In genomic region chr7:106345421-106346166, GRCh38 we compare ENCODE assay signal across 8 cellular contexts.
DNase-seq lines count a peak whose midpoint lies in the region; ATAC-seq lines count a peak whose summit lies in the region.

No MANE protein-coding gene starts in this region.

- H3K9me3 Mint-ChIP-seq in activated T-helper 17 cell treated with anti-CD3 and anti-CD28 coated beads, Interleukin-2, amount 50 U/mL, for 72 hours = peaks cover 30% of the 10 kb centered on the region

- no peak overlapping the region for H2AK5ac ChIP-seq in mesenchymal stem cell (ENCODE audit: low read length, severe bottlenecking)

- H3K9me3 ChIP-seq in mesenchymal stem cell (ENCODE audit: control insufficient read depth, low read length) (peaks cover 50% of the 10 kb centered on the region), HAP-1 (no peaks in the 10 kb centered on the region)

- 100% methylated on average over 1 of the region's 2 CpGs for WGBS in mesenchymal stem cell

- H3K27me3 Mint-ChIP-seq in activated T-helper 17 cell treated with anti-CD3 and anti-CD28 coated beads, Interleukin-2, amount 50 U/mL, for 72 hours = no peaks in the 10 kb centered on the region

- no peaks in the 10 kb centered on the region for H3K36me3 ChIP-seq in mesenchymal stem cell (ENCODE audit: control insufficient read depth in 1 of 2, insufficient read depth in 2 of 2, low read depth in 1 of 2, low read length in 2 of 2)
- H3K36me3 ChIP-seq in HAP-1 (replicated peaks) = no peaks in the 10 kb centered on the region

- no peak overlapping the region for H3K23ac ChIP-seq in mesenchymal stem cell (ENCODE audit: low read length in 2 of 2)

- H3K4me3 ChIP-seq in mesenchymal stem cell (ENCODE audit: insufficient read depth in 1 of 2, low read depth in 1 of 2, low read length in 2 of 2) (no peak overlapping the region), HAP-1 (no peak overlapping the region)

- no peak overlapping the region for H2AFZ ChIP-seq in mesenchymal stem cell (ENCODE audit: low read depth, low read length)

- no peak overlapping the region for H4K91ac ChIP-seq in mesenchymal stem cell (ENCODE audit: low read length)

- H3K27ac Mint-ChIP-seq in activated T-helper 17 cell treated with anti-CD3 and anti-CD28 coated beads, Interleukin-2, amount 50 U/mL, for 72 hours = peak overlapping the region; percentile 100

- peaks cover 21% of the 10 kb centered on the region for H3K36me3 Mint-ChIP-seq in activated T-helper 17 cell treated with anti-CD3 and anti-CD28 coated beads, Interleukin-2, amount 50 U/mL, for 72 hours (ENCODE audit: low read depth)

- H3K4me3 Mint-ChIP-seq in activated T-helper 17 cell treated with anti-CD3 and anti-CD28 coated beads, Interleukin-2, amount 50 U/mL, for 72 hours = peak overlapping the region; percentile 81

- H3K14ac ChIP-seq in mesenchymal stem cell (ENCODE audit: low read length in 2 of 2) = no peak overlapping the region

- no peak overlapping the region for H4K8ac ChIP-seq in mesenchymal stem cell (ENCODE audit: low read length)

- H3K18ac ChIP-seq in mesenchymal stem cell (ENCODE audit: low read depth in 1 of 2, low read length in 2 of 2) = no peak overlapping the region

- peak; percentile 79 for ATAC-seq in activated T-helper 17 cell treated with anti-CD3 and anti-CD28 coated beads, Interleukin-2, amount 50 U/mL, for 72 hours (replicated peaks)

- no peak overlapping the region for H3K4me2 ChIP-seq in mesenchymal stem cell (ENCODE audit: low read length, poor library complexity, severe bottlenecking)

- H2BK5ac ChIP-seq in mesenchymal stem cell (ENCODE audit: low read depth, low read length, poor library complexity, severe bottlenecking) = no peak overlapping the region

- H2BK15ac ChIP-seq in mesenchymal stem cell (ENCODE audit: low read depth, poor library complexity, severe bottlenecking) = no peak overlapping the region

- H3K4ac ChIP-seq in mesenchymal stem cell (ENCODE audit: low read depth in 1 of 2, low read length in 2 of 2) = peak overlapping the region in 1 of 2 experiments; percentile 33

- no peak overlapping the region for H2BK120ac ChIP-seq in mesenchymal stem cell (ENCODE audit: low read depth, low read length)

- in situ Hi-C loops in KBM-7 (cut with MboI; ENCODE audit: low pct_unique_long_range_greater_than_20kb, low sequenced_read_pairs) (no loop called here), HAP-1 (cut with MboI; ENCODE audit: low sequenced_read_pairs) (no loop called here)

- H3K4me1 ChIP-seq in mesenchymal stem cell (ENCODE audit: control insufficient read depth, insufficient read depth, low read depth, low read length) = peaks cover 1% of the 10 kb centered on the region
- no peaks in the 10 kb centered on the region for H3K4me1 ChIP-seq in HAP-1

- H3K27me3 ChIP-seq in mesenchymal stem cell (ENCODE audit: control insufficient read depth in 1 of 2, insufficient read depth in 1 of 2, low read length in 2 of 2) (no peaks in the 10 kb centered on the region), HAP-1 (ENCODE audit: low read depth) (peaks cover 3% of the 10 kb centered on the region; the same call in 1 of the 2 replicates)

- H2BK12ac ChIP-seq in mesenchymal stem cell (ENCODE audit: low read length in 2 of 2) = no peak overlapping the region

- H3K4me1 Mint-ChIP-seq in activated T-helper 17 cell treated with anti-CD3 and anti-CD28 coated beads, Interleukin-2, amount 50 U/mL, for 72 hours = peaks cover 47% of the 10 kb centered on the region

- H3K79me1 ChIP-seq in mesenchymal stem cell (replicated peaks; ENCODE audit: low read length, poor library complexity, severe bottlenecking) = no peaks in the 10 kb centered on the region

- DNase-seq in CD1c-positive myeloid dendritic cell (ENCODE audit: extremely low spot score) = peak; percentile 79
- peak; percentile 9 for DNase-seq in KBM-7
- peak; percentile 91 for DNase-seq in mesenchymal stem cell
- DNase-seq in NCI-H2107 (lab: John Stamatoyannopoulos, UW) = no peak
- no peak for DNase-seq in HAP-1 (ENCODE audit: low spot score in 2 of 2)
- no peak for DNase-seq in DMS 273 treated with DMSO at 0.1 percent for 48 hours (lab: John Stamatoyannopoulos, UW)
- DNase-seq in putamen (ENCODE audit: low spot score) = no peak

- peak overlapping the region; percentile 81 for H3K9ac ChIP-seq in mesenchymal stem cell (ENCODE audit: low read length)

- H3K27ac ChIP-seq in mesenchymal stem cell (ENCODE audit: low read length, poor library complexity, severe bottlenecking) = no peak overlapping the region

Comparison
In these comparisons a context has a peak if more than half of its experiments do, and no peak if none do; other contexts are left out.
1. DNase-seq: peak in CD1c-positive myeloid dendritic cell (single experiment), KBM-7 (single experiment) and mesenchymal stem cell (single experiment); none in NCI-H2107 (single experiment), HAP-1 (0 of 2), DMS 273 treated with DMSO at 0.1 percent for 48 hours (single experiment) and putamen (single experiment).